In the genomic region with DNA sequence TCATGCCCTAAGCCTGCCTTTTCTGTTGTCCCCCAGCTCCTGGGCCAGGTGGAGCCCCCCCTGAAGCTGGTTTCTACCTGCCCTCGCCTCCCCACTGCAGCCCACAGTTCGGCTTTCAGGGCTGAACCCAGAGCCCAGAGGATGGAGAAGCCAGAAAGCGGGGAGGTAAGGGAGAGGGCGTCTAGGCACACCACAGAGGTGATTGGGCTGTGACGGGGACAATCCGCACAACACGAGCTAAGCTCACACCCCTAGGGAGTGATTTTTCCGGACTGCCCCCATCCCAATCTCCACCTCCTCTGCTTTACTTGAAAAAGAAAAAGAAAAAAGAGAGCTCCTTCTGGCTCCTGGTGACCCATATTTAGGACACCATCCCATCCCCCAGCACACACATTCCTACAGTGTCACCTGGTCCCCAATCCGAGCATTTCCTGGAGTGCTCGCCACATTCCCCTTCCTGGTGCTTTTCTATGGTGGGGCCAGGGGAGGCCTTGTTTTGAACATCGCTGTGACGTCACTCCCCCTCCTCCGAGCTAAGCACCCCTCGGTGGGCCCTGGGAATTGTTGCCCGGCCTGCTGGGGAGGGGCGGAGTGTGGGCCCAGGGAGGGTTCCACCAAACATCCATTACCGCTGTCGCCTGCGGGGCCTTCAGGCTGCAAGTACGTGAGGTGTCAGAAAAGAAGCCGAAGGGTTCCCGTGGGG, we compare ENCODE assay signal across 11 cellular contexts. TPM values are rescaled to one million over a fixed set of nuclear protein-coding genes. Genes with fewer than 3 reads are reported as not detected.
DNase-seq lines count a peak whose midpoint lies in the region; ATAC-seq and TF ChIP-seq lines count a peak whose summit lies in the region.
"Had no signal": no experiment of that assay in that cellular context is flagged by ENCODE, and none has a peak within 500 bp of the region (broad histone marks: within the 10 kb centered on the region; RNA-seq: fewer than 3 reads in every experiment).

No MANE protein-coding gene starts in this region.

- peak overlapping the region; percentile 71 for H3K4me3 Mint-ChIP-seq in activated naive CD4-positive, alpha-beta T cell treated with anti-CD3 and anti-CD28 coated beads, Interleukin-2, amount 50 U/mL, for 24 hours
- peak overlapping the region; percentile 70 for H3K4me3 Mint-ChIP-seq in activated B cell treated with CpG ODN at 0.5 μM for 24 hours

- no peak for DNase-seq in activated naive CD4-positive, alpha-beta T cell treated with Interleukin-2 at 50 U/mL for 16 hours
- no peak for DNase-seq in activated B cell treated with CpG ODN at 0.5 μM for 24 hours
- peak; percentile 65 for DNase-seq in islet precursor cell
- DNase-seq in thoracic aorta (ENCODE audit: low spot score) = peak; percentile 48
- DNase-seq in NCI-H526 (lab: John Stamatoyannopoulos, UW) = no peak
- DNase-seq: KBM-7, NCI-H226 had no signal

- no peak for ATAC-seq in activated B cell treated with CpG ODN at 0.5 μM for 24 hours (ENCODE audit: low read depth)
- ATAC-seq in thoracic aorta (ENCODE audit: insufficient number of reproducible peaks, low FRiP score, low read depth) = peak; percentile 22
- ATAC-seq in activated CD4-positive, CD25-positive, alpha-beta regulatory T cell treated with anti-CD3 and anti-CD28 coated beads, Interleukin-2, amount 50 U/mL, for 24 hours = no peak
- no peak for ATAC-seq in HG02970 (IDR thresholded peaks at IDR 0.05; ENCODE audit: low FRiP score, unreplicated experiment)

- CTCF ChIA-PET in activated B cell treated with CpG ODN at 0.5 μM for 24 hours (lab: Charles Lee) = interaction anchor here (0.7 to 4.2 kb wide), 8 partner anchors 80 to 1028 kb away, joined by 3 to 43 read pairs (median 4); no protein-coding TSS in a partner anchor

- H3K36me3 ChIP-seq in thoracic aorta = peaks cover 2% of the 10 kb centered on the region
- H3K36me3 ChIP-seq: breast epithelium had no signal

- POLR2A ChIA-PET in activated B cell treated with CpG ODN at 0.5 μM for 24 hours (lab: Charles Lee) = interaction anchor here (0.9 to 1.2 kb wide), 2 partner anchors 498 to 747 kb away, joined by 3 to 4 read pairs; no protein-coding TSS in a partner anchor

- H3K27me3 ChIP-seq in thoracic aorta (replicated peaks; ENCODE audit: insufficient read depth) = no peaks in the 10 kb centered on the region

- no peak overlapping the region for H3K27ac Mint-ChIP-seq in activated naive CD4-positive, alpha-beta T cell treated with anti-CD3 and anti-CD28 coated beads, Interleukin-2, amount 50 U/mL, for 24 hours
- no peak overlapping the region for H3K27ac Mint-ChIP-seq in activated B cell treated with CpG ODN at 0.5 μM for 24 hours

- peaks cover 4 to 27% of the 10 kb centered on the region in 2 donors for H3K4me1 ChIP-seq in thoracic aorta (ENCODE audit: control insufficient read depth in 1 of 2, low read depth in 2 of 2)

- TF ChIP-seq CTCF in activated B cell treated with CpG ODN at 0.5 μM for 24 hours (IDR thresholded peaks at IDR 0.05) = no peak
- no peak for TF ChIP-seq CTCF in thoracic aorta (IDR thresholded peaks at IDR 0.05)

- no peaks in the 10 kb centered on the region for H3K36me3 Mint-ChIP-seq in activated naive CD4-positive, alpha-beta T cell treated with anti-CD3 and anti-CD28 coated beads, Interleukin-2, amount 50 U/mL, for 24 hours
- peaks cover 2% of the 10 kb centered on the region for H3K36me3 Mint-ChIP-seq in activated B cell treated with CpG ODN at 0.5 μM for 24 hours (ENCODE audit: low read depth)

- peak overlapping the region; percentile 88 for H3K4me3 ChIP-seq in thoracic aorta
- H3K4me3 ChIP-seq: breast epithelium had no signal

- H3K27ac ChIP-seq in thoracic aorta = peak overlapping the region; percentile 96 to 98
- H3K27ac ChIP-seq: breast epithelium had no signal

- no peaks in the 10 kb centered on the region for H3K9me3 ChIP-seq in thoracic aorta
- H3K9me3 ChIP-seq: breast epithelium had no signal

- H3K9me3 Mint-ChIP-seq in activated naive CD4-positive, alpha-beta T cell treated with anti-CD3 and anti-CD28 coated beads, Interleukin-2, amount 50 U/mL, for 24 hours = no peaks in the 10 kb centered on the region
- no peaks in the 10 kb centered on the region for H3K9me3 Mint-ChIP-seq in activated B cell treated with CpG ODN at 0.5 μM for 24 hours

- peaks cover 47% of the 10 kb centered on the region for H3K27me3 Mint-ChIP-seq in activated naive CD4-positive, alpha-beta T cell treated with anti-CD3 and anti-CD28 coated beads, Interleukin-2, amount 50 U/mL, for 24 hours
- H3K27me3 Mint-ChIP-seq in activated B cell treated with CpG ODN at 0.5 μM for 24 hours = peaks cover 59% of the 10 kb centered on the region

- intact Hi-C loops in activated B cell treated with CpG ODN at 0.5 μM for 24 hours (cut with micrococcal nuclease) = loop anchor here (1.0 to 5.0 kb wide), 2 partner anchors 8 to 251 kb away; no protein-coding TSS in a partner anchor

- H3K4me1 Mint-ChIP-seq in activated naive CD4-positive, alpha-beta T cell treated with anti-CD3 and anti-CD28 coated beads, Interleukin-2, amount 50 U/mL, for 24 hours = peaks cover 38% of the 10 kb centered on the region
- H3K4me1 Mint-ChIP-seq in activated B cell treated with CpG ODN at 0.5 μM for 24 hours = peaks cover 36% of the 10 kb centered on the region

RNA-seq across cellular contexts. Expression of a gene that starts 3.0 kb away (rescaled TPM):
- 1.00 and 1.1 TPM in 2 replicates for total RNA-seq in activated B cell treated with CpG ODN at 0.5 μM for 24 hours
- total RNA-seq in thoracic aorta = 100 to 1,000 TPM; 103 to 109 TPM

Comparison
In these comparisons a context has a peak if more than half of its experiments do, and no peak if none do; other contexts are left out.
1. DNase-seq: peak in islet precursor cell (single experiment) and thoracic aorta (single experiment); none in activated naive CD4-positive, alpha-beta T cell treated with Interleukin-2 at 50 U/mL for 16 hours (single experiment), activated B cell treated with CpG ODN at 0.5 μM for 24 hours (single experiment) and NCI-H526 (0 of 2).
2. RNA of a gene that starts 3.0 kb away (total RNA-seq): 103 to 109 TPM in thoracic aorta; 1.00 to 1.1 TPM in activated B cell treated with CpG ODN at 0.5 μM for 24 hours; every median in the first group is over 10 times any median in the second.